29 cellular contexts compared by ENCODE assay signal in genomic region chr1:3439346-3439745, GRCh38. TPM values are rescaled to one million over a fixed set of nuclear protein-coding genes. Genes with fewer than 3 reads are reported as not detected.
"Had no signal": no experiment of that assay in that cellular context is flagged by ENCODE, and none has a peak within 500 bp of the region (broad histone marks: within the 10 kb centered on the region; RNA-seq: fewer than 3 reads in every experiment).

No MANE protein-coding gene starts in this region.

- H3K27ac ChIP-seq: brain microvascular endothelial cell had no signal

- H3K9me3 ChIP-seq: MG63 had no signal

- DNase-seq: activated B cell treated with CpG ODN at 0.5 μM for 24 hours; activated CD4-positive, alpha-beta memory T cell treated with anti-CD3 and anti-CD28 coated beads for 36 hours; activated CD4-positive, alpha-beta T cell treated with anti-CD3 and anti-CD28 coated beads for 1 hour; activated CD4-positive, alpha-beta T cell treated with anti-CD3 and anti-CD28 coated beads, Interleukin-2, amount 10 ng/mL, durations not matched to agents 7 days and 5 days; activated CD8-positive, alpha-beta memory T cell treated with anti-CD3 and anti-CD28 coated beads for 24 hours; activated gamma-delta T cell; activated naive CD4-positive, alpha-beta T cell treated with anti-CD3 and anti-CD28 coated beads for 36 hours; activated T-cell treated with anti-CD3 and anti-CD28 coated beads, Interleukin-2, amount 50 U/mL, for 48 hours; amygdala; brain microvascular endothelial cell; MG63; MV-4-11; NCI-H1092 treated with DMSO at 0.1 percent for 48 hours; NCI-H1417 treated with DMSO at 0.1 percent for 48 hours; NCI-H1694; NCI-H2029; NCI-H2107; NCI-H2171 treated with DMSO at 0.1 percent for 48 hours; NCI-H226; NCI-H526 treated with DMSO at 0.1 percent for 48 hours; NK-92 treated with Interleukin-12 subunit alpha and Interleukin-12 subunit beta, amount 100 ng/mL, for 24 hours; SIG-M5; T-cell; T-helper 2 cell; T1000 had no signal

- H3K4me3 ChIP-seq: MG63 had no signal

- H3K27me3 ChIP-seq: MG63 had no signal

- ATAC-seq: activated T-helper 17 cell treated with anti-CD3 and anti-CD28 coated beads, Interleukin-2, amount 50 U/mL, for 72 hours; T-cell had no signal

- H3K36me3 ChIP-seq: brain microvascular endothelial cell, MG63 had no signal

- FAIRE-seq: astrocyte, RCC 7860, TTC549 had no signal

RNA-seq across cellular contexts. Expression of gene ARHGEF16, which starts 15.1 kb away (rescaled TPM):
- total RNA-seq: activated B cell treated with CpG ODN at 0.5 μM for 24 hours; activated CD4-positive, alpha-beta T cell treated with anti-CD3 and anti-CD28 coated beads, Interleukin-2, amount 10 ng/mL, durations not matched to agents 7 days and 5 days had no signal
